In the genomic region with DNA sequence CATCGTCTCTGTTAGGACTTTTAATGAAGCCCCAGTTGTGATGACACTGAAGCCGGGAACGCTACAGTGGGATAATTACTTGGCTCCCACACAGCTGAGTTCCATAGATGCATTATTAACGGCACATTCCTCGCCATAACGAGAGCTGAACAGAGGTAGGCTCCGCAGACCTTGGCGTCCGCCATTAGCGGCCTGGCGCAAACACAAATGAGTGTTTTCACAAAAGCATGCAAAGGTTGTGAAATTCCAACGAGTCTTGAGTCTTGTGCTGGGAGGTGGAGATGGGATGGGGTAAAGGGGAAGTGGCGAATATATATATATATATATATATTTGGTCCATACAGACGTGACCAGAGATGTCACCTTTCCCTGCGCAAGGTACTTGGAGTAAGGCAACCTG, we compare ENCODE assay signal across 24 cellular contexts.
DNase-seq lines count a peak whose midpoint lies in the region; ATAC-seq and TF ChIP-seq lines count a peak whose summit lies in the region.
"Had no signal": no experiment of that assay in that cellular context is flagged by ENCODE, and none has a peak within 500 bp of the region (broad histone marks: within the 10 kb centered on the region; RNA-seq: fewer than 3 reads in every experiment).

No MANE protein-coding gene starts in this region.

- intact Hi-C loops in sciatic nerve (cut with DNase I): no loop called here

- POLR2A ChIA-PET in WTC11 (lab: Charles Lee): no interaction called here

- no peaks in the 10 kb centered on the region; the same call in 1 of the 2 replicates for H3K27me3 Mint-ChIP-seq in WTC11 (ENCODE audit: low read depth)

- no peak overlapping the region for H3K27ac Mint-ChIP-seq in WTC11
- H3K27ac Mint-ChIP-seq: activated CD4-positive, alpha-beta memory T cell treated with anti-CD3 and anti-CD28 coated beads, Interleukin-2, amount 10 ng/mL, durations not matched to agents 7 days and 5 days; activated naive CD4-positive, alpha-beta T cell treated with anti-CD3 and anti-CD28 coated beads for 36 hours; natural killer cell treated with Interleukin-12 subunit alpha and Interleukin-12 subunit beta and Interleukin-15 and Interleukin-18, amount 100 ng/mL, for 72 hours had no signal

- CTCF ChIA-PET in WTC11 (lab: Charles Lee): interaction anchor here (0.9 to 2.7 kb wide), 5 partner anchors 23 to 287 kb away, joined by 3 to 20 read pairs (median 3); no protein-coding TSS in a partner anchor

- peaks cover 6% of the 10 kb centered on the region for H3K9me3 Mint-ChIP-seq in WTC11
- H3K9me3 Mint-ChIP-seq: activated CD4-positive, alpha-beta memory T cell treated with anti-CD3 and anti-CD28 coated beads, Interleukin-2, amount 10 ng/mL, durations not matched to agents 7 days and 5 days; activated naive CD4-positive, alpha-beta T cell treated with anti-CD3 and anti-CD28 coated beads for 36 hours; natural killer cell treated with Interleukin-12 subunit alpha and Interleukin-12 subunit beta and Interleukin-15 and Interleukin-18, amount 100 ng/mL, for 72 hours had no signal

- DNase-seq in MV-4-11 (lab: John Stamatoyannopoulos, UW) (peak; percentile 52), WTC11 (ENCODE audit: low spot score) (peak; percentile 4), left kidney (ENCODE audit: low read depth, low spot score) (peak; percentile 26), sciatic nerve (ENCODE audit: low spot score) (peak; percentile 45), NCI-H1436 treated with DMSO at 0.1 percent for 48 hours (lab: John Stamatoyannopoulos, UW) (no peak), HuH-7.5 (ENCODE audit: low spot score) (no peak), AG20443 (ENCODE audit: low spot score) (no peak)
- DNase-seq: activated CD4-positive, alpha-beta memory T cell treated with anti-CD3 and anti-CD28 coated beads, Interleukin-2, amount 10 ng/mL, durations not matched to agents 7 days and 5 days; activated CD4-positive, alpha-beta T cell treated with anti-CD3 and anti-CD28 coated beads for 1 hour; activated CD8-positive, alpha-beta memory T cell treated with anti-CD3 and anti-CD28 coated beads, Interleukin-2, amount 50 U/mL, for 4 hours; activated naive CD4-positive, alpha-beta T cell treated with anti-CD3 and anti-CD28 coated beads for 36 hours; COR-L47; dermis blood vessel endothelial cell; esophagus squamous epithelium; foreskin keratinocyte; heart right ventricle; IMR-90; mucosa of descending colon; NCI-H1048; NCI-H1694; NCI-H510A treated with DMSO at 0.1 percent for 48 hours; right cardiac atrium; SIG-M5 had no signal

- H3K36me3 Mint-ChIP-seq in WTC11: no peaks in the 10 kb centered on the region
- H3K36me3 Mint-ChIP-seq: natural killer cell treated with Interleukin-12 subunit alpha and Interleukin-12 subunit beta and Interleukin-15 and Interleukin-18, amount 100 ng/mL, for 72 hours had no signal

- H3K4me3 Mint-ChIP-seq in WTC11: no peak overlapping the region
- H3K4me3 Mint-ChIP-seq: activated CD4-positive, alpha-beta memory T cell treated with anti-CD3 and anti-CD28 coated beads, Interleukin-2, amount 10 ng/mL, durations not matched to agents 7 days and 5 days; activated naive CD4-positive, alpha-beta T cell treated with anti-CD3 and anti-CD28 coated beads for 36 hours; natural killer cell treated with Interleukin-12 subunit alpha and Interleukin-12 subunit beta and Interleukin-15 and Interleukin-18, amount 100 ng/mL, for 72 hours had no signal

- H3K4me1 Mint-ChIP-seq in WTC11: peaks cover 51% of the 10 kb centered on the region
- H3K4me1 Mint-ChIP-seq: activated CD4-positive, alpha-beta memory T cell treated with anti-CD3 and anti-CD28 coated beads, Interleukin-2, amount 10 ng/mL, durations not matched to agents 7 days and 5 days had no signal

- TF ChIP-seq CTCF in WTC11 (IDR thresholded peaks at IDR 0.05): no peak

- no peak for ATAC-seq in WTC11
- ATAC-seq in sciatic nerve: no peak
- ATAC-seq: foreskin keratinocyte; heart right ventricle; mucosa of descending colon; natural killer cell treated with Interleukin-12 subunit alpha and Interleukin-12 subunit beta and Interleukin-15 and Interleukin-18, amount 100 ng/mL, for 72 hours; right cardiac atrium had no signal

TF ChIP-seq in WTC11, 78 proteins besides CTCF, POLR2A, EP300 and RAD21:
- TF ChIP-seq RORB (CRISPR knock-in tag; IDR thresholded peaks at IDR 0.05): no peak
- no peak for TF ChIP-seq KAT7 (CRISPR knock-in tag; IDR thresholded peaks at IDR 0.05; ENCODE audit: borderline replicate concordance)
- TF ChIP-seq, protein P1, sequence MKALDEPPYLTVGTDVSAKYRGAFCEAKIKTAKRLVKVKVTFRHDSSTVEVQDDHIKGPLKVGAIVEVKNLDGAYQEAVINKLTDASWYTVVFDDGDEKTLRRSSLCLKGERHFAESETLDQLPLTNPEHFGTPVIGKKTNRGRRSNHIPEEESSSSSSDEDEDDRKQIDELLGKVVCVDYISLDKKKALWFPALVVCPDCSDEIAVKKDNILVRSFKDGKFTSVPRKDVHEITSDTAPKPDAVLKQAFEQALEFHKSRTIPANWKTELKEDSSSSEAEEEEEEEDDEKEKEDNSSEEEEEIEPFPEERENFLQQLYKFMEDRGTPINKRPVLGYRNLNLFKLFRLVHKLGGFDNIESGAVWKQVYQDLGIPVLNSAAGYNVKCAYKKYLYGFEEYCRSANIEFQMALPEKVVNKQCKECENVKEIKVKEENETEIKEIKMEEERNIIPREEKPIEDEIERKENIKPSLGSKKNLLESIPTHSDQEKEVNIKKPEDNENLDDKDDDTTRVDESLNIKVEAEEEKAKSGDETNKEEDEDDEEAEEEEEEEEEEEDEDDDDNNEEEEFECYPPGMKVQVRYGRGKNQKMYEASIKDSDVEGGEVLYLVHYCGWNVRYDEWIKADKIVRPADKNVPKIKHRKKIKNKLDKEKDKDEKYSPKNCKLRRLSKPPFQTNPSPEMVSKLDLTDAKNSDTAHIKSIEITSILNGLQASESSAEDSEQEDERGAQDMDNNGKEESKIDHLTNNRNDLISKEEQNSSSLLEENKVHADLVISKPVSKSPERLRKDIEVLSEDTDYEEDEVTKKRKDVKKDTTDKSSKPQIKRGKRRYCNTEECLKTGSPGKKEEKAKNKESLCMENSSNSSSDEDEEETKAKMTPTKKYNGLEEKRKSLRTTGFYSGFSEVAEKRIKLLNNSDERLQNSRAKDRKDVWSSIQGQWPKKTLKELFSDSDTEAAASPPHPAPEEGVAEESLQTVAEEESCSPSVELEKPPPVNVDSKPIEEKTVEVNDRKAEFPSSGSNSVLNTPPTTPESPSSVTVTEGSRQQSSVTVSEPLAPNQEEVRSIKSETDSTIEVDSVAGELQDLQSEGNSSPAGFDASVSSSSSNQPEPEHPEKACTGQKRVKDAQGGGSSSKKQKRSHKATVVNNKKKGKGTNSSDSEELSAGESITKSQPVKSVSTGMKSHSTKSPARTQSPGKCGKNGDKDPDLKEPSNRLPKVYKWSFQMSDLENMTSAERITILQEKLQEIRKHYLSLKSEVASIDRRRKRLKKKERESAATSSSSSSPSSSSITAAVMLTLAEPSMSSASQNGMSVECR (CRISPR knock-in tag; IDR thresholded peaks at IDR 0.05; ENCODE audit: borderline replicate concordance): no peak
- TF ChIP-seq, protein P2, sequence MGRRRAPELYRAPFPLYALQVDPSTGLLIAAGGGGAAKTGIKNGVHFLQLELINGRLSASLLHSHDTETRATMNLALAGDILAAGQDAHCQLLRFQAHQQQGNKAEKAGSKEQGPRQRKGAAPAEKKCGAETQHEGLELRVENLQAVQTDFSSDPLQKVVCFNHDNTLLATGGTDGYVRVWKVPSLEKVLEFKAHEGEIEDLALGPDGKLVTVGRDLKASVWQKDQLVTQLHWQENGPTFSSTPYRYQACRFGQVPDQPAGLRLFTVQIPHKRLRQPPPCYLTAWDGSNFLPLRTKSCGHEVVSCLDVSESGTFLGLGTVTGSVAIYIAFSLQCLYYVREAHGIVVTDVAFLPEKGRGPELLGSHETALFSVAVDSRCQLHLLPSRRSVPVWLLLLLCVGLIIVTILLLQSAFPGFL (CRISPR knock-in tag; IDR thresholded peaks at IDR 0.05; ENCODE audit: borderline replicate concordance): no peak
- TF ChIP-seq, protein P3, sequence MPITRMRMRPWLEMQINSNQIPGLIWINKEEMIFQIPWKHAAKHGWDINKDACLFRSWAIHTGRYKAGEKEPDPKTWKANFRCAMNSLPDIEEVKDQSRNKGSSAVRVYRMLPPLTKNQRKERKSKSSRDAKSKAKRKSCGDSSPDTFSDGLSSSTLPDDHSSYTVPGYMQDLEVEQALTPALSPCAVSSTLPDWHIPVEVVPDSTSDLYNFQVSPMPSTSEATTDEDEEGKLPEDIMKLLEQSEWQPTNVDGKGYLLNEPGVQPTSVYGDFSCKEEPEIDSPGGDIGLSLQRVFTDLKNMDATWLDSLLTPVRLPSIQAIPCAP (CRISPR knock-in tag; IDR thresholded peaks at IDR 0.05): no peak
- no peak for TF ChIP-seq TP53 (CRISPR knock-in tag; IDR thresholded peaks at IDR 0.05)
TF ChIP-seq in WTC11: peak in this region for 0.

Comparison
In these comparisons a context has a peak if more than half of its experiments do, and no peak if none do; other contexts are left out.
1. DNase-seq: peak in MV-4-11 (single experiment), WTC11 (single experiment), left kidney (single experiment) and sciatic nerve (single experiment); none in NCI-H1436 treated with DMSO at 0.1 percent for 48 hours (single experiment), HuH-7.5 (single experiment) and AG20443 (single experiment).